Comparison of ENCODE assay signal across 8 cellular contexts in genomic region chr10:128125416-128125943, GRCh38. TPM values are rescaled to one million over a fixed set of nuclear protein-coding genes. Genes with fewer than 3 reads are reported as not detected.
DNase-seq lines count a peak whose midpoint lies in the region; ATAC-seq and TF ChIP-seq lines count a peak whose summit lies in the region.

No MANE protein-coding gene starts in this region.

- no peak for TF ChIP-seq CTCF in CD4-positive, alpha-beta T cell (IDR thresholded peaks at IDR 0.05)
- TF ChIP-seq CTCF in astrocyte of the cerebellum (IDR thresholded peaks at IDR 0.05; ENCODE audit: low read depth, low read length, missing control alignments) (no peak), left lung (IDR thresholded peaks at IDR 0.05) (no peak), type B pancreatic cell (conservative IDR thresholded peaks at IDR 0.05) (no peak)

- CTCF ChIA-PET in CD4-positive, alpha-beta T cell (lab: Charles Lee): interaction anchor here (0.5 kb wide), 1 partner anchor 84 kb away, joined by 3 read pairs; no protein-coding TSS in a partner anchor

- no peaks in the 10 kb centered on the region for H3K36me3 Mint-ChIP-seq in CD4-positive, alpha-beta T cell (ENCODE audit: low read depth)
- peaks cover 19% of the 10 kb centered on the region for H3K36me3 Mint-ChIP-seq in type B pancreatic cell

- H3K27me3 Mint-ChIP-seq in CD4-positive, alpha-beta T cell: peaks cover 47% of the 10 kb centered on the region
- H3K27me3 Mint-ChIP-seq in type B pancreatic cell: peaks cover 9% of the 10 kb centered on the region

- peak overlapping the region; percentile 77 for H3K4me3 ChIP-seq in astrocyte of the cerebellum (ENCODE audit: low read depth, low read length)
- H3K4me3 ChIP-seq in left lung: peak overlapping the region; percentile 59 to 69

- peaks cover 15 to 43% of the 10 kb centered on the region in 2 donors for H3K4me1 ChIP-seq in left lung

- peaks cover 28% of the 10 kb centered on the region for H3K27me3 ChIP-seq in CD4-positive, alpha-beta T cell (ENCODE audit: control insufficient read depth, insufficient read depth, low read length)
- H3K27me3 ChIP-seq in left lung: peaks cover 0 to 43% of the 10 kb centered on the region in 2 donors

- no peaks in the 10 kb centered on the region for H3K9me3 ChIP-seq in CD4-positive, alpha-beta T cell (ENCODE audit: control insufficient read depth, low read length)
- H3K9me3 ChIP-seq in left lung: no peaks in the 10 kb centered on the region

- no peaks in the 10 kb centered on the region for H3K36me3 ChIP-seq in left lung

- in situ Hi-C loops in KBM-7 (cut with MboI; ENCODE audit: low pct_unique_long_range_greater_than_20kb, low sequenced_read_pairs) (no loop called here), astrocyte of the cerebellum (cut with HindIII; ENCODE audit: low sequenced_read_pairs) (no loop called here)

- peak overlapping the region; percentile 91 for H3K4me3 Mint-ChIP-seq in CD4-positive, alpha-beta T cell
- H3K4me3 Mint-ChIP-seq in type B pancreatic cell: peak overlapping the region; percentile 94

- POLR2A ChIA-PET in CD4-positive, alpha-beta T cell (lab: Charles Lee): interaction anchor here (0.6 to 1.3 kb wide), 4 partner anchors 10 to 78 kb away, joined by 3 to 5 read pairs (median 4); no protein-coding TSS in a partner anchor

- peak overlapping the region; percentile 16 for H3K27ac Mint-ChIP-seq in CD4-positive, alpha-beta T cell
- H3K27ac Mint-ChIP-seq in type B pancreatic cell: peak overlapping the region; percentile 72

- H3K4me1 Mint-ChIP-seq in CD4-positive, alpha-beta T cell (ENCODE audit: low read depth): peaks cover 32% of the 10 kb centered on the region
- H3K4me1 Mint-ChIP-seq in type B pancreatic cell (ENCODE audit: unreplicated experiment): peaks cover 23% of the 10 kb centered on the region

- no peak for ATAC-seq in CD4-positive, alpha-beta T cell (ENCODE audit: poor library complexity)
- ATAC-seq in left lung: no peak

- no peak overlapping the region for H3K27ac ChIP-seq in CD4-positive, alpha-beta T cell (ENCODE audit: low read depth, low read length)
- H3K27ac ChIP-seq in left lung: no peak overlapping the region

- DNase-seq in CD4-positive, alpha-beta T cell: no peak
- DNase-seq in KBM-7 (peak; percentile 25), astrocyte of the cerebellum (ENCODE audit: low read depth) (no peak), left lung (peak in 1 of 2 donors; percentile 82), type B pancreatic cell (ENCODE audit: extremely low spot score, unreplicated experiment) (no peak), COR-L47 (lab: John Stamatoyannopoulos, UW) (no peak), GDM1 (lab: John Stamatoyannopoulos, UW) (no peak)
- no peak for DNase-seq in NK-92 treated with Interleukin-12 subunit alpha and Interleukin-12 subunit beta, amount 100 ng/mL, for 24 hours (lab: John Stamatoyannopoulos, UW)

- no peaks in the 10 kb centered on the region for H3K9me3 Mint-ChIP-seq in CD4-positive, alpha-beta T cell
- no peaks in the 10 kb centered on the region for H3K9me3 Mint-ChIP-seq in type B pancreatic cell

- intact Hi-C loops in CD4-positive, alpha-beta T cell (cut with DNase I, micrococcal nuclease): loop anchor here (1.0 to 10.0 kb wide), 3 partner anchors 25 to 1339 kb away; partner anchors contain the start of gene MGMT (in 1 of the 2)
- intact Hi-C loops in left lung (cut with DNase I): no loop called here

RNA-seq across cellular contexts. Expression of gene MKI67, which starts 0.7 kb away (rescaled TPM):
- total RNA-seq in CD4-positive, alpha-beta T cell: 1 to 10 TPM in 1 of 2 experiments, under 1 TPM in 1; 0.92 to 1.2 TPM
- total RNA-seq in left lung (10 to 100 TPM in 1 of 2 donors, 1 to 10 TPM in 1; 6.9 to 21.5 TPM), type B pancreatic cell (ENCODE audit: low replicate concordance) (40.5 and 104 TPM in 2 replicates)

Comparison
In these comparisons a context has a peak if more than half of its experiments do, and no peak if none do; other contexts are left out.
1. intact Hi-C loops: an anchor here in CD4-positive, alpha-beta T cell (1.0 to 10.0 kb wide); none called in left lung.